Comparison of ENCODE assay signal across 18 cellular contexts in genomic region chr10:70409772-70410171, GRCh38. TPM values are rescaled to one million over a fixed set of nuclear protein-coding genes. Genes with fewer than 3 reads are reported as not detected.
DNase-seq lines count a peak whose midpoint lies in the region; ATAC-seq and TF ChIP-seq lines count a peak whose summit lies in the region.
"Had no signal": no experiment of that assay in that cellular context is flagged by ENCODE, and none has a peak within 500 bp of the region (broad histone marks: within the 10 kb centered on the region; RNA-seq: fewer than 3 reads in every experiment).

No MANE protein-coding gene starts in this region.

- H3K9me3 Mint-ChIP-seq in activated naive CD4-positive, alpha-beta T cell treated with anti-CD3 and anti-CD28 coated beads, Interleukin-2, amount 50 U/mL, for 24 hours: no peaks in the 10 kb centered on the region
- H3K9me3 Mint-ChIP-seq: CD14-positive monocyte had no signal

- H3K9me3 ChIP-seq in Loucy (ENCODE audit: insufficient read depth, low read depth, low read length): no peaks in the 10 kb centered on the region
- no peaks in the 10 kb centered on the region for H3K9me3 ChIP-seq in muscle layer of colon (ENCODE audit: low read length)
- H3K9me3 ChIP-seq in gastrocnemius medialis: no peaks in the 10 kb centered on the region
- no peaks in the 10 kb centered on the region for H3K9me3 ChIP-seq in effector memory CD4-positive, alpha-beta T cell (ENCODE audit: control insufficient read depth, low read length)

- peak overlapping the region; percentile 48 for H3K4me3 ChIP-seq in Loucy (ENCODE audit: low read length, poor library complexity, severe bottlenecking)
- no peak overlapping the region for H3K4me3 ChIP-seq in muscle layer of colon (ENCODE audit: low read depth in 1 of 2, low read length in 2 of 2)
- H3K4me3 ChIP-seq in gastrocnemius medialis: no peak overlapping the region
- H3K4me3 ChIP-seq in dorsolateral prefrontal cortex: no peak overlapping the region
- H3K4me3 ChIP-seq in effector memory CD4-positive, alpha-beta T cell (ENCODE audit: insufficient read depth, low read depth, low read length, poor library complexity, severe bottlenecking): no peak overlapping the region

- H3K27ac ChIP-seq in muscle layer of colon (ENCODE audit: low read depth, low read length) (peak overlapping the region; percentile 38), gastrocnemius medialis (peak overlapping the region; percentile 50 to 68 (median 62)), dorsolateral prefrontal cortex (no peak overlapping the region)
- no peak overlapping the region for H3K27ac ChIP-seq in effector memory CD4-positive, alpha-beta T cell (ENCODE audit: insufficient read depth, low read length, poor library complexity, severe bottlenecking)
- H3K27ac ChIP-seq: RWPE1 had no signal

- peak overlapping the region; percentile 72 for H3K4me2 ChIP-seq in Loucy (ENCODE audit: low read depth, low read length, poor library complexity, severe bottlenecking)

- H3K9me2 ChIP-seq in Loucy (replicated peaks; ENCODE audit: low read depth, low read length): no peaks in the 10 kb centered on the region

- H3K27me3 ChIP-seq in Loucy (ENCODE audit: insufficient read depth, low read length, poor library complexity, severe bottlenecking) (no peaks in the 10 kb centered on the region), muscle layer of colon (ENCODE audit: control insufficient read depth in 1 of 2, insufficient read depth in 2 of 2, low read length in 2 of 2) (no peaks in the 10 kb centered on the region), gastrocnemius medialis (no peaks in the 10 kb centered on the region), dorsolateral prefrontal cortex (no peaks in the 10 kb centered on the region)
- no peaks in the 10 kb centered on the region for H3K27me3 ChIP-seq in effector memory CD4-positive, alpha-beta T cell (replicated peaks; ENCODE audit: control insufficient read depth, insufficient read depth, low read length, poor library complexity, severe bottlenecking)

- no peak for TF ChIP-seq CTCF in Loucy (conservative IDR thresholded peaks at IDR 0.05; ENCODE audit: low read length)
- no peak for TF ChIP-seq CTCF in gastrocnemius medialis (IDR thresholded peaks at IDR 0.05 in 4 of 5, conservative IDR thresholded peaks at IDR 0.05 in 1 of 5)
- no peak for TF ChIP-seq CTCF in dorsolateral prefrontal cortex (IDR thresholded peaks at IDR 0.05 in 54 of 56, conservative IDR thresholded peaks at IDR 0.05 in 2 of 56; ENCODE audit: low read depth in 1 of 56, partially characterized antibody in 56 of 56)

- H3K36me3 ChIP-seq in Loucy (ENCODE audit: insufficient read depth, low read length): no peaks in the 10 kb centered on the region
- H3K36me3 ChIP-seq in muscle layer of colon (ENCODE audit: insufficient read depth, low read length): peaks cover 6% of the 10 kb centered on the region
- peaks cover 0 to 7% of the 10 kb centered on the region in 2 donors for H3K36me3 ChIP-seq in gastrocnemius medialis
- peaks cover 5% of the 10 kb centered on the region for H3K36me3 ChIP-seq in effector memory CD4-positive, alpha-beta T cell (ENCODE audit: control insufficient read depth, insufficient read depth, low read length)

- H3K4me1 Mint-ChIP-seq in activated naive CD4-positive, alpha-beta T cell treated with anti-CD3 and anti-CD28 coated beads, Interleukin-2, amount 50 U/mL, for 24 hours: peaks cover 79% of the 10 kb centered on the region

- H3K4me1 ChIP-seq in Loucy (ENCODE audit: insufficient read depth, low read length, poor library complexity, severe bottlenecking) (peaks cover 45% of the 10 kb centered on the region), muscle layer of colon (ENCODE audit: insufficient read depth, low read length) (peaks cover 56% of the 10 kb centered on the region), gastrocnemius medialis (peaks cover 61 to 68% of the 10 kb centered on the region in 2 donors)
- peaks cover 20% of the 10 kb centered on the region for H3K4me1 ChIP-seq in effector memory CD4-positive, alpha-beta T cell (ENCODE audit: control insufficient read depth, insufficient read depth, low read length, poor library complexity, severe bottlenecking)

- in situ Hi-C loops in gastrocnemius medialis (cut with MboI; ENCODE audit: low sequenced_read_pairs in 4 of 4): no loop called here

- peaks cover 88% of the 10 kb centered on the region for H3K79me2 ChIP-seq in Loucy (ENCODE audit: insufficient read depth, low read length)

- H2AFZ ChIP-seq in Loucy (ENCODE audit: low read length): no peak overlapping the region

- no peak for TF ChIP-seq POLR2A in gastrocnemius medialis (IDR thresholded peaks at IDR 0.05)

- peak overlapping the region; percentile 36 for H3K27ac Mint-ChIP-seq in activated naive CD4-positive, alpha-beta T cell treated with anti-CD3 and anti-CD28 coated beads, Interleukin-2, amount 50 U/mL, for 24 hours

- no peak overlapping the region for H3K9ac ChIP-seq in Loucy (ENCODE audit: low read depth, low read length, poor library complexity, severe bottlenecking)
- H3K9ac ChIP-seq in muscle layer of colon (ENCODE audit: low read length): no peak overlapping the region

- no peak for DNase-seq in activated naive CD4-positive, alpha-beta T cell treated with Interleukin-2 at 50 U/mL for 16 hours
- DNase-seq in gastrocnemius medialis: no peak
- no peak for DNase-seq in dorsolateral prefrontal cortex
- DNase-seq in effector memory CD4-positive, alpha-beta T cell: no peak
- DNase-seq: 8988T, DMS79, KBM-7, NCI-H1105, NCI-H1694 treated with DMSO at 0.1 percent for 48 hours, NCI-H446 had no signal

- H3K27me3 Mint-ChIP-seq in activated naive CD4-positive, alpha-beta T cell treated with anti-CD3 and anti-CD28 coated beads, Interleukin-2, amount 50 U/mL, for 24 hours: no peaks in the 10 kb centered on the region

- H4K20me1 ChIP-seq in Loucy (ENCODE audit: insufficient read depth, low read length, poor library complexity, severe bottlenecking): peaks cover 77% of the 10 kb centered on the region

- intact Hi-C loops in gastrocnemius medialis (cut with DNase I; ENCODE audit: low total_unique reads): no loop called here
- intact Hi-C loops in dorsolateral prefrontal cortex (cut with DNase I): loop anchor here in 1 of 2 donors (10.0 kb wide), 1 partner anchor 475 kb away; the partner anchor contains the start of gene PCBD1

- no peak overlapping the region for H3K4me3 Mint-ChIP-seq in activated naive CD4-positive, alpha-beta T cell treated with anti-CD3 and anti-CD28 coated beads, Interleukin-2, amount 50 U/mL, for 24 hours
- H3K4me3 Mint-ChIP-seq: CD14-positive monocyte had no signal

- ATAC-seq in gastrocnemius medialis (no peak), GM21447 (IDR thresholded peaks at IDR 0.05; ENCODE audit: unreplicated experiment) (no peak)

- H3F3A ChIP-seq in Loucy (ENCODE audit: low read depth): no peaks in the 10 kb centered on the region

- H3K36me3 Mint-ChIP-seq in activated naive CD4-positive, alpha-beta T cell treated with anti-CD3 and anti-CD28 coated beads, Interleukin-2, amount 50 U/mL, for 24 hours: peaks cover 7% of the 10 kb centered on the region

RNA-seq across cellular contexts. Expression of gene EIF4EBP2, which starts 5.8 kb away (rescaled TPM):
- 100 to 1,000 TPM in 3 of 4 donors, 10 to 100 TPM in 1; 58.4 to 141 (median 107) TPM for total RNA-seq in gastrocnemius medialis
- total RNA-seq in dorsolateral prefrontal cortex: 10 to 100 TPM; 28.6 to 91.0 (median 50.9) TPM

RNA-seq across cellular contexts. Expression of gene LRRC20, which starts 27.3 kb away (rescaled TPM):
- total RNA-seq in gastrocnemius medialis (100 to 1,000 TPM; 104 to 220 (median 128) TPM), dorsolateral prefrontal cortex (10 to 100 TPM; 17.5 to 59.6 (median 37.2) TPM)

RNA-seq across cellular contexts. Expression of gene NODAL, which starts 31.7 kb away (rescaled TPM):
- total RNA-seq in gastrocnemius medialis (not detected), dorsolateral prefrontal cortex (1 to 10 TPM in 2 of 120 experiments, under 1 TPM in 19, not detected in 99; 0.23 to 1.2 (median 0.43) TPM)
- total RNA-seq: G401, M059J had no signal

Comparison
In these comparisons a context has a peak if more than half of its experiments do, and no peak if none do; other contexts are left out.
1. H3K27ac ChIP-seq: peak in muscle layer of colon (single experiment) and gastrocnemius medialis (4 of 4); none in dorsolateral prefrontal cortex (0 of 59) and effector memory CD4-positive, alpha-beta T cell (single experiment).